Comparison of ENCODE assay signal across 8 cellular contexts in the genomic region with DNA sequence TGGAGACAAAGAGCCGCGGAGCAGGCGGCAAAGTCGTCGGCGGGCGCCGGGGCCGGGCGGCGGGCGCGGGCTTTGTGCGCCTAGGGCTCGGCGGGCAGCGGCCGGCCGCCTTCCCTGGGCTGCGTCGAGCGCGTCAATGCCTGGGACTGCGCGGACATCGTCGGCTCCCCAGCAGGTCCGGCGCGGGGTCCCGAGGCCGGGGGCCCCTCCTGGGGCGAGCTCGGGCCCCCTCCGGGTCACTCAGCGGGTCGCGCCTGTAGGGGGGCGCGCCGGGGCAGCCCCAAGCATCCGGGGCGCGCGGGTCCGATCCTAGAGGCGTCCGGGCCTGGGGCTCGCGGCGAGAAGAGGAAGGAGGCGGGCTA. TPM values are rescaled to one million over a fixed set of nuclear protein-coding genes. Genes with fewer than 3 reads are reported as not detected.
DNase-seq lines count a peak whose midpoint lies in the region; ATAC-seq and TF ChIP-seq lines count a peak whose summit lies in the region.

No MANE protein-coding gene starts in this region.

- H2AFZ ChIP-seq in mammary epithelial cell (ENCODE audit: low read depth, low read length), result peak overlapping the region; percentile 93

- H3K79me2 ChIP-seq in mammary epithelial cell (ENCODE audit: insufficient read depth, low read length), result peaks cover 23% of the 10 kb centered on the region

- in situ Hi-C loops in ACHN (cut with HindIII; ENCODE audit: low pct_ligation_motif_present, low pct_unique_long_range_greater_than_20kb, low sequenced_read_pairs) (no loop called here), mammary epithelial cell (cut with MboI; ENCODE audit: low sequenced_read_pairs in 2 of 2) (no loop called here)

- DNase-seq in ACHN (peak; percentile 17), mammary epithelial cell (no peak), COLO829 (ENCODE audit: low spot score) (no peak), HK-2 (ENCODE audit: unreplicated experiment) (no peak)

- H3K9me3 ChIP-seq in HUES6 (ENCODE audit: control insufficient read depth, insufficient read depth, low read depth, low read length) (no peaks in the 10 kb centered on the region), mammary epithelial cell (replicated peaks; ENCODE audit: insufficient read depth, low read length) (no peaks in the 10 kb centered on the region), muscle layer of colon (ENCODE audit: low read length) (no peaks in the 10 kb centered on the region)

- H3K27me3 ChIP-seq in HUES6 (ENCODE audit: control insufficient read depth, insufficient read depth, low read length) (peaks cover 6% of the 10 kb centered on the region; the same call in 1 of the 2 replicates), mammary epithelial cell (ENCODE audit: insufficient read depth, low read length) (peaks cover 2% of the 10 kb centered on the region), muscle layer of colon (ENCODE audit: control insufficient read depth in 1 of 2, insufficient read depth in 2 of 2, low read length in 2 of 2) (no peaks in the 10 kb centered on the region)

- peaks cover 18% of the 10 kb centered on the region for H3K36me3 ChIP-seq in HUES6 (ENCODE audit: control insufficient read depth, insufficient read depth, low read length)
- no peaks in the 10 kb centered on the region for H3K36me3 ChIP-seq in mammary epithelial cell (ENCODE audit: insufficient read depth, low read length)
- H3K36me3 ChIP-seq in muscle layer of colon (ENCODE audit: insufficient read depth, low read length), result peaks cover 13% of the 10 kb centered on the region

- H3K4me3 ChIP-seq in HUES6 (ENCODE audit: low read depth, low read length) (peak overlapping the region; percentile 91), mammary epithelial cell (replicated peaks in 1 of 3; ENCODE audit: insufficient read depth in 1 of 3, low read depth in 2 of 3, low read length in 3 of 3) (peak overlapping the region; percentile 64 to 98 (median 70)), muscle layer of colon (ENCODE audit: low read depth in 1 of 2, low read length in 2 of 2) (peak overlapping the region; percentile 92 to 99)

- H3K27ac ChIP-seq in HUES6 (ENCODE audit: low read depth, low read length) (peak overlapping the region; percentile 64; the same call in 1 of the 2 replicates), mammary epithelial cell (ENCODE audit: insufficient read depth, low read depth, low read length) (peak overlapping the region; percentile 81), muscle layer of colon (ENCODE audit: low read depth, low read length) (peak overlapping the region; percentile 97)

- intact Hi-C loops in mammary epithelial cell (cut with micrococcal nuclease), result loop anchor here (1.0 to 10.0 kb wide), 13 partner anchors 74 to 620 kb away; no protein-coding TSS in a partner anchor

- ATAC-seq in GM18870 (IDR thresholded peaks at IDR 0.05; ENCODE audit: unreplicated experiment) (no peak), GM18519 (IDR thresholded peaks at IDR 0.05; ENCODE audit: low FRiP score, unreplicated experiment) (no peak)

- dilution Hi-C loops in mammary epithelial cell (cut with HindIII; ENCODE audit: low sequenced_read_pairs), result no loop called here

- no peaks in the 10 kb centered on the region for H4K20me1 ChIP-seq in mammary epithelial cell (ENCODE audit: insufficient read depth, low read length)

- H3K4me1 ChIP-seq in HUES6 (ENCODE audit: control insufficient read depth, insufficient read depth, low read length) (peaks cover 36% of the 10 kb centered on the region), mammary epithelial cell (ENCODE audit: insufficient read depth, low read length) (peaks cover 41% of the 10 kb centered on the region), muscle layer of colon (ENCODE audit: insufficient read depth, low read length) (peaks cover 58% of the 10 kb centered on the region)

- TF ChIP-seq CTCF in mammary epithelial cell (conservative IDR thresholded peaks at IDR 0.05 in 1 of 2, IDR thresholded peaks at IDR 0.05 in 1 of 2; ENCODE audit: extremely low read depth in 1 of 2, insufficient read depth in 1 of 2, low read depth in 1 of 2, low read length in 2 of 2), result no peak

- CTCF ChIA-PET in mammary epithelial cell (lab: Charles Lee; ENCODE audit: low non-redundant PET), result interaction anchor here (0.6 kb wide), 1 partner anchor 347 kb away, joined by 5 read pairs; no protein-coding TSS in a partner anchor

- WGBS in mammary epithelial cell (ENCODE audit: low coverage, missing lambda C conversion rate), result 0% methylated on average over 2 of the region's 52 CpGs

- peak overlapping the region; percentile 99 for H3K4me2 ChIP-seq in mammary epithelial cell (ENCODE audit: insufficient read depth, low read depth, low read length)

- no TSS peak for BruUV-seq in mammary epithelial cell (replicated peaks; lab: Mats Ljungman, UMichigan)

- H3K9ac ChIP-seq in HUES6 (ENCODE audit: low read length) (peak overlapping the region; percentile 98), mammary epithelial cell (ENCODE audit: insufficient read depth, low read length) (peak overlapping the region; percentile 76), muscle layer of colon (ENCODE audit: low read length) (peak overlapping the region; percentile 88)

RNA-seq across cellular contexts. Expression of a gene that starts 0.8 kb away (rescaled TPM):
- total RNA-seq in mammary epithelial cell, result 10 to 100 TPM; 27.6 to 32.0 TPM
- 21.2 TPM for polyA plus RNA-seq in mammary epithelial cell
- 53.7 TPM for polyA minus RNA-seq in mammary epithelial cell
